ENCODE assay signal across 21 cellular contexts in the genomic region with DNA sequence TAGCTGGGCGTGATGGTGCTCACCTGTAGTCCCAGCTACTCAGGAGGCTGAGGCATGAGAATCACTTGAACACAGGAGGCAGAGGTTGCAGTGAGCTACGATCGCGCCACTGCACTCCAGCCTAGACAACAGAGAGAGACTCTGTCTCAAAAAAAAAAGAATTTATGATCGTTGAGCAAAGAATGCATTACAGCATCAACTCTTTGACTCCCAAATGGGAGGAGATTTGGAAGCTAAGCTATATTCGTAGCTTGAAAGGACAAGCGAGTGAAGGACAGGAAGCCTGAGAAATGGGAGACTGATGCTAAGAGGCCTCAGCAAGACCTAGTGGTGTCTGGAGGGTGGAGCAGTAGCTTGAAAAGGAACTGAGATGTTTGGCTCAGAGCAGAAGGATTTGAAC. TPM values are rescaled to one million over a fixed set of nuclear protein-coding genes. Genes with fewer than 3 reads are reported as not detected.
DNase-seq lines count a peak whose midpoint lies in the region; ATAC-seq and TF ChIP-seq lines count a peak whose summit lies in the region.
"Had no signal": no experiment of that assay in that cellular context is flagged by ENCODE, and none has a peak within 500 bp of the region (broad histone marks: within the 10 kb centered on the region; RNA-seq: fewer than 3 reads in every experiment).

No MANE protein-coding gene starts in this region.

- peaks cover 20% of the 10 kb centered on the region for H3K4me1 Mint-ChIP-seq in activated CD8-positive, alpha-beta T cell treated with anti-CD3 and anti-CD28 coated beads, Interleukin-2, amount 10 ng/mL, durations not matched to agents 7 days and 5 days (ENCODE audit: low read depth)
- H3K4me1 Mint-ChIP-seq in activated CD8-positive, alpha-beta T cell treated with anti-CD3 and anti-CD28 coated beads for 36 hours (ENCODE audit: low read depth), result peaks cover 13% of the 10 kb centered on the region

- no peaks in the 10 kb centered on the region for H3K27me3 Mint-ChIP-seq in activated CD8-positive, alpha-beta T cell treated with anti-CD3 and anti-CD28 coated beads, Interleukin-2, amount 10 ng/mL, durations not matched to agents 7 days and 5 days (ENCODE audit: low read depth)
- no peaks in the 10 kb centered on the region for H3K27me3 Mint-ChIP-seq in activated CD8-positive, alpha-beta T cell treated with anti-CD3 and anti-CD28 coated beads for 36 hours

- peak overlapping the region in 9 of 10 donors; percentile 52 to 75 (median 68) for H3K27ac ChIP-seq in heart right ventricle
- peak overlapping the region; percentile 53 for H3K27ac ChIP-seq in psoas muscle
- peak overlapping the region in 1 of 2 donors; percentile 68 for H3K27ac ChIP-seq in aorta (ENCODE audit: low read depth in 1 of 2, low read length in 2 of 2)
- H3K27ac ChIP-seq: epithelial cell of prostate, SJSA1, testis had no signal

- 73 to 81% methylated on average over 7 of the region's 7 CpGs for WGBS in heart right ventricle, 2 donors
- 52 to 66% (median 59%) methylated on average over 7 of the region's 7 CpGs for WGBS in psoas muscle, 3 donors
- WGBS in aorta, 2 donors, result 18 to 25% methylated on average over 7 of the region's 7 CpGs

- no peak overlapping the region for H3K4me3 ChIP-seq in heart right ventricle
- H3K4me3 ChIP-seq in psoas muscle, result no peak overlapping the region
- no peak overlapping the region for H3K4me3 ChIP-seq in aorta (ENCODE audit: low read length in 2 of 2)
- H3K4me3 ChIP-seq: BLaER1 treated with 17β-estradiol and CSF1 and Interleukin-3, amounts not matched to agents 10 nM and 100 nM; SJSA1; testis had no signal

- no peak for ATAC-seq in activated CD8-positive, alpha-beta T cell treated with anti-CD3 and anti-CD28 coated beads, Interleukin-2, amount 10 ng/mL, durations not matched to agents 7 days and 5 days
- no peak for ATAC-seq in activated CD8-positive, alpha-beta T cell treated with anti-CD3 and anti-CD28 coated beads for 36 hours
- ATAC-seq in heart right ventricle (peak in 7 of 8 donors; percentile 19 to 72 (median 49)), psoas muscle (peak in 1 of 4 donors; percentile 34), aorta (ENCODE audit: low FRiP score) (peak; percentile 15), HG03571 (IDR thresholded peaks at IDR 0.05; ENCODE audit: unreplicated experiment) (no peak)

- H3K36me3 ChIP-seq in heart right ventricle, result peaks cover 0 to 41% (median 4%) of the 10 kb centered on the region in 9 donors
- no peaks in the 10 kb centered on the region for H3K36me3 ChIP-seq in psoas muscle (ENCODE audit: insufficient read depth in 1 of 2, low read depth in 1 of 2)
- H3K36me3 ChIP-seq in aorta (ENCODE audit: control insufficient read depth in 1 of 2, insufficient read depth in 2 of 2, low read length in 1 of 2), result no peaks in the 10 kb centered on the region

- intact Hi-C loops in activated CD8-positive, alpha-beta T cell treated with anti-CD3 and anti-CD28 coated beads for 36 hours (cut with micrococcal nuclease), result no loop called here
- intact Hi-C loops in heart right ventricle (cut with DNase I), result no loop called here
- intact Hi-C loops in psoas muscle (cut with DNase I), result no loop called here
- intact Hi-C loops in aorta (cut with DNase I), result no loop called here

- H3K4me3 Mint-ChIP-seq in activated CD8-positive, alpha-beta T cell treated with anti-CD3 and anti-CD28 coated beads, Interleukin-2, amount 10 ng/mL, durations not matched to agents 7 days and 5 days, result no peak overlapping the region
- no peak overlapping the region for H3K4me3 Mint-ChIP-seq in activated CD8-positive, alpha-beta T cell treated with anti-CD3 and anti-CD28 coated beads for 36 hours
- H3K4me3 Mint-ChIP-seq: activated naive CD4-positive, alpha-beta T cell treated with anti-CD3 and anti-CD28 coated beads for 36 hours had no signal

- H3K9me3 Mint-ChIP-seq in activated CD8-positive, alpha-beta T cell treated with anti-CD3 and anti-CD28 coated beads, Interleukin-2, amount 10 ng/mL, durations not matched to agents 7 days and 5 days (ENCODE audit: insufficient read depth), result no peaks in the 10 kb centered on the region
- no peaks in the 10 kb centered on the region for H3K9me3 Mint-ChIP-seq in activated CD8-positive, alpha-beta T cell treated with anti-CD3 and anti-CD28 coated beads for 36 hours
- H3K9me3 Mint-ChIP-seq: activated naive CD4-positive, alpha-beta T cell treated with anti-CD3 and anti-CD28 coated beads for 36 hours had no signal

- CTCF ChIA-PET in activated CD8-positive, alpha-beta T cell treated with anti-CD3 and anti-CD28 coated beads, Interleukin-2, amount 10 ng/mL, durations not matched to agents 7 days and 5 days (lab: Charles Lee), result interaction anchor here (0.6 to 2.2 kb wide), 4 partner anchors 8 to 151 kb away, joined by 3 to 11 read pairs (median 5); no protein-coding TSS in a partner anchor
- CTCF ChIA-PET in activated CD8-positive, alpha-beta T cell treated with anti-CD3 and anti-CD28 coated beads for 36 hours (lab: Charles Lee), result interaction anchor here (1.2 to 2.3 kb wide), 2 partner anchors 54 to 56 kb away, joined by 3 to 20 read pairs; no protein-coding TSS in a partner anchor

- H3K4me1 ChIP-seq in heart right ventricle, result peaks cover 4 to 63% (median 36%) of the 10 kb centered on the region in 9 donors
- peaks cover 2% of the 10 kb centered on the region for H3K4me1 ChIP-seq in psoas muscle
- no peaks in the 10 kb centered on the region for H3K4me1 ChIP-seq in aorta (ENCODE audit: control insufficient read depth in 1 of 2, insufficient read depth in 2 of 2, low read length in 2 of 2)

- H3K27ac Mint-ChIP-seq in activated CD8-positive, alpha-beta T cell treated with anti-CD3 and anti-CD28 coated beads, Interleukin-2, amount 10 ng/mL, durations not matched to agents 7 days and 5 days, result peak overlapping the region; percentile 14
- no peak overlapping the region for H3K27ac Mint-ChIP-seq in activated CD8-positive, alpha-beta T cell treated with anti-CD3 and anti-CD28 coated beads for 36 hours
- H3K27ac Mint-ChIP-seq: activated naive CD4-positive, alpha-beta T cell treated with anti-CD3 and anti-CD28 coated beads for 36 hours had no signal

- DNase-seq in activated CD8-positive, alpha-beta T cell treated with anti-CD3 and anti-CD28 coated beads, Interleukin-2, amount 10 ng/mL, durations not matched to agents 7 days and 5 days, result no peak
- DNase-seq in activated CD8-positive, alpha-beta T cell treated with anti-CD3 and anti-CD28 coated beads for 36 hours, result no peak
- DNase-seq in heart right ventricle, result no peak
- DNase-seq in psoas muscle, result no peak
- no peak for DNase-seq in aorta
- DNase-seq in HPDE6-E6E7 (ENCODE audit: extremely low spot score), result no peak
- no peak for DNase-seq in dedifferentiated amniotic fluid mesenchymal stem cell (ENCODE audit: extremely low spot score)
- DNase-seq: activated naive CD4-positive, alpha-beta T cell treated with anti-CD3 and anti-CD28 coated beads for 36 hours; cortex of kidney; islet precursor cell; NCI-H2107; NCI-H69; stimulated activated CD4-positive, alpha-beta T cell treated with anti-CD3 and anti-CD28 coated beads, Interleukin-4, amount 100 ng/mL, for 4 hours; stimulated activated CD8-positive, alpha-beta memory T cell treated with anti-CD3 and anti-CD28 coated beads, Interleukin-4, amount 100 ng/mL, for 48 hours; T1000; testis had no signal

- peaks cover 67% of the 10 kb centered on the region for H3K36me3 Mint-ChIP-seq in activated CD8-positive, alpha-beta T cell treated with anti-CD3 and anti-CD28 coated beads, Interleukin-2, amount 10 ng/mL, durations not matched to agents 7 days and 5 days (ENCODE audit: low read depth)
- peaks cover 12% of the 10 kb centered on the region for H3K36me3 Mint-ChIP-seq in activated CD8-positive, alpha-beta T cell treated with anti-CD3 and anti-CD28 coated beads for 36 hours (ENCODE audit: low read depth)

- POLR2A ChIA-PET in activated CD8-positive, alpha-beta T cell treated with anti-CD3 and anti-CD28 coated beads, Interleukin-2, amount 10 ng/mL, durations not matched to agents 7 days and 5 days (lab: Charles Lee), result interaction anchor here (0.9 to 1.1 kb wide), 2 partner anchors 19 to 23 kb away, joined by 3 read pairs; partner anchors contain the start of gene GLIPR2
- POLR2A ChIA-PET in activated CD8-positive, alpha-beta T cell treated with anti-CD3 and anti-CD28 coated beads for 36 hours (lab: Charles Lee), result interaction anchor here (0.7 kb wide), 1 partner anchor 15 kb away, joined by 3 read pairs; no protein-coding TSS in a partner anchor

- H3K27me3 ChIP-seq in heart right ventricle (no peaks in the 10 kb centered on the region), psoas muscle (ENCODE audit: insufficient read depth in 3 of 3, low read length in 2 of 3) (peaks cover 0 to 8% (median 0%) of the 10 kb centered on the region in 3 donors), aorta (ENCODE audit: control insufficient read depth in 1 of 2, insufficient read depth in 2 of 2, low read length in 1 of 2) (no peaks in the 10 kb centered on the region)
- H3K27me3 ChIP-seq: BLaER1 treated with 17β-estradiol and CSF1 and Interleukin-3, amounts not matched to agents 10 nM and 100 nM; SJSA1; testis had no signal

- H3K9me3 ChIP-seq in heart right ventricle, result peaks cover 0 to 5% (median 0%) of the 10 kb centered on the region in 11 donors
- peaks cover 4% of the 10 kb centered on the region for H3K9me3 ChIP-seq in psoas muscle
- H3K9me3 ChIP-seq in aorta (ENCODE audit: control insufficient read depth, low read length), result no peaks in the 10 kb centered on the region
- H3K9me3 ChIP-seq: SJSA1, testis had no signal

- no peak for TF ChIP-seq CTCF in activated CD8-positive, alpha-beta T cell treated with anti-CD3 and anti-CD28 coated beads for 36 hours (IDR thresholded peaks at IDR 0.05)
- no peak for TF ChIP-seq CTCF in heart right ventricle (IDR thresholded peaks at IDR 0.05)
- TF ChIP-seq CTCF in psoas muscle (IDR thresholded peaks at IDR 0.05), result no peak

RNA-seq across cellular contexts. Expression of gene CCIN, which starts 10.3 kb away (rescaled TPM):
- total RNA-seq in activated CD8-positive, alpha-beta T cell treated with anti-CD3 and anti-CD28 coated beads, Interleukin-2, amount 10 ng/mL, durations not matched to agents 7 days and 5 days, result under 1 TPM; 0.13 to 0.32 TPM
- not detected for total RNA-seq in activated CD8-positive, alpha-beta T cell treated with anti-CD3 and anti-CD28 coated beads for 36 hours
- total RNA-seq in heart right ventricle, result under 1 TPM in 1 of 10 donors, not detected in 9; 0.15 TPM
- under 1 TPM in 1 of 2 donors, not detected in 1; 0.12 TPM for polyA plus RNA-seq in heart right ventricle
- not detected for total RNA-seq in psoas muscle
- polyA plus RNA-seq in psoas muscle, result under 1 TPM in 2 of 3 donors, not detected in 1; 0.03 to 0.04 TPM
- total RNA-seq in aorta, result under 1 TPM; 0.68 to 0.99 TPM
- polyA plus RNA-seq in aorta, result under 1 TPM; 0.18 to 0.63 TPM
- total RNA-seq: activated naive CD4-positive, alpha-beta T cell treated with anti-CD3 and anti-CD28 coated beads for 36 hours; OCI-LY7 had no signal

RNA-seq across cellular contexts. Expression of gene GLIPR2, which starts 22.4 kb away (rescaled TPM):
- total RNA-seq in activated CD8-positive, alpha-beta T cell treated with anti-CD3 and anti-CD28 coated beads, Interleukin-2, amount 10 ng/mL, durations not matched to agents 7 days and 5 days, result 10 to 100 TPM; 67.8 to 73.0 TPM
- total RNA-seq in activated CD8-positive, alpha-beta T cell treated with anti-CD3 and anti-CD28 coated beads for 36 hours, result 10 to 100 TPM; 12.2 to 13.6 TPM
- total RNA-seq in heart right ventricle, result 10 to 100 TPM in 2 of 10 donors, 1 to 10 TPM in 8; 4.7 to 19.2 (median 5.8) TPM
- polyA plus RNA-seq in heart right ventricle, result 10 to 100 TPM in 1 of 2 donors, 1 to 10 TPM in 1; 8.0 to 13.9 TPM
- 1 to 10 TPM; 3.6 to 6.5 (median 4.9) TPM for total RNA-seq in psoas muscle
- polyA plus RNA-seq in psoas muscle, result 1 to 10 TPM; 2.5 to 3.4 (median 3.2) TPM
- 10 to 100 TPM; 34.0 to 35.8 TPM for total RNA-seq in aorta
- polyA plus RNA-seq in aorta, result 10 to 100 TPM; 26.9 to 56.5 TPM
- total RNA-seq: OCI-LY7 had no signal

RNA-seq across cellular contexts. Expression of gene CLTA, which starts 31.8 kb away (rescaled TPM):
- 100 to 1,000 TPM; 167 to 170 TPM for total RNA-seq in activated CD8-positive, alpha-beta T cell treated with anti-CD3 and anti-CD28 coated beads, Interleukin-2, amount 10 ng/mL, durations not matched to agents 7 days and 5 days
- total RNA-seq in activated CD8-positive, alpha-beta T cell treated with anti-CD3 and anti-CD28 coated beads for 36 hours, result 100 to 1,000 TPM; 116 to 119 TPM
- total RNA-seq in heart right ventricle, result 10 to 100 TPM; 44.5 to 80.4 (median 48.8) TPM
- polyA plus RNA-seq in heart right ventricle, result 100 to 1,000 TPM in 1 of 2 donors, 10 to 100 TPM in 1; 34.3 to 138 TPM
- 10 to 100 TPM; 52.1 to 58.3 (median 54.6) TPM for total RNA-seq in psoas muscle
- 100 to 1,000 TPM in 1 of 3 donors, 10 to 100 TPM in 2; 59.2 to 125 (median 75.9) TPM for polyA plus RNA-seq in psoas muscle
- total RNA-seq in aorta, result 100 to 1,000 TPM; 117 to 118 TPM
- polyA plus RNA-seq in aorta, result 100 to 1,000 TPM; 164 to 191 TPM

Comparison
In these comparisons a context has a peak if more than half of its experiments do, and no peak if none do; other contexts are left out.
1. ATAC-seq: peak in heart right ventricle (7 of 8) and aorta (single experiment); none in activated CD8-positive, alpha-beta T cell treated with anti-CD3 and anti-CD28 coated beads, Interleukin-2, amount 10 ng/mL, durations not matched to agents 7 days and 5 days (single experiment), activated CD8-positive, alpha-beta T cell treated with anti-CD3 and anti-CD28 coated beads for 36 hours (single experiment) and HG03571 (single experiment).